Comparison of ENCODE assay signal across 9 cellular contexts in the genomic region with DNA sequence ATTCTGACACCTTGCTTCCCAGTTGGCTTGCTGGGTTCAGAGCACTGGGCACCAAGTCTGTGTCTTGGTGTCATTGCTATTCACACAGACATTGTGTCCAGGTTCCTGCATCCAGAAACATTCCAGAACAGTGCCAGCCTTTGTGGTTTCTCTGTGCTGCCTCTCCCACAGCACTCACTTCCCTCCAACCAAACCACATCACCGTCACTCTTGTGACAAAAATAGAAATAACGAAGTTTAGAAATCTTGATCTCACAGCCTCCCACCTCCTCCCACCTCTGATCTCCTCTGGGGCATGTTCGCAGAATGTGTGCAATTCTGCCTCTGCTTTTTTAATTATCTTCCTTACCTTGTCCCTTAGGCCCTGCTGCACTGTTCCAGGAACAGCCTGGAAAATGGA. TPM values are rescaled to one million over a fixed set of nuclear protein-coding genes. Genes with fewer than 3 reads are reported as not detected.
DNase-seq lines count a peak whose midpoint lies in the region; ATAC-seq and TF ChIP-seq lines count a peak whose summit lies in the region.
"Had no signal": no experiment of that assay in that cellular context is flagged by ENCODE, and none has a peak within 500 bp of the region (broad histone marks: within the 10 kb centered on the region; RNA-seq: fewer than 3 reads in every experiment).

No MANE protein-coding gene starts in this region.

- ATAC-seq in HG02759 (IDR thresholded peaks at IDR 0.05; ENCODE audit: unreplicated experiment), result peak; percentile 51
- ATAC-seq in left lung, result peak; percentile 27
- ATAC-seq in GM19455 (IDR thresholded peaks at IDR 0.05; ENCODE audit: unreplicated experiment), result no peak
- no peak for ATAC-seq in HG03460 (IDR thresholded peaks at IDR 0.05; ENCODE audit: unreplicated experiment)
- ATAC-seq: left lobe of liver had no signal

- no peak overlapping the region for H3K27ac ChIP-seq in left lung

- no peak for TF ChIP-seq CTCF in left lung (IDR thresholded peaks at IDR 0.05)

- DNase-seq in GM03348 (ENCODE audit: low spot score) (peak; percentile 46), SKM-1 treated with dmso at 0.1 percent for 144 hours (lab: John Stamatoyannopoulos, UW; ENCODE audit: unreplicated experiment) (peak; percentile 86), left lung (no peak), EL (no peak)
- no peak for DNase-seq in activated CD4-positive, alpha-beta T cell treated with anti-CD3 and anti-CD28 coated beads for 1 hour

- H3K36me3 ChIP-seq in left lung, result no peaks in the 10 kb centered on the region

- no peaks in the 10 kb centered on the region for H3K9me3 ChIP-seq in left lung

- intact Hi-C loops in left lung (cut with DNase I), result no loop called here

- H3K27me3 ChIP-seq in left lung, result no peaks in the 10 kb centered on the region

- H3K4me1 ChIP-seq in left lung, result no peaks in the 10 kb centered on the region

- no peak overlapping the region for H3K4me3 ChIP-seq in left lung

RNA-seq across cellular contexts. Expression of a gene that starts 8.8 kb away (rescaled TPM):
- total RNA-seq in left lung, result not detected
- total RNA-seq: left lobe of liver had no signal

Comparison
In these comparisons a context has a peak if more than half of its experiments do, and no peak if none do; other contexts are left out.
1. DNase-seq: peak in GM03348 (single experiment) and SKM-1 treated with dmso at 0.1 percent for 144 hours (single experiment); none in left lung (0 of 2), EL (single experiment) and activated CD4-positive, alpha-beta T cell treated with anti-CD3 and anti-CD28 coated beads for 1 hour (single experiment).
2. ATAC-seq: peak in HG02759 (single experiment) and left lung (single experiment); none in GM19455 (single experiment) and HG03460 (single experiment).